Comparison of ENCODE assay signal across 8 cellular contexts in genomic region chr22:37199103-37199838, GRCh38. TPM values are rescaled to one million over a fixed set of nuclear protein-coding genes. Genes with fewer than 3 reads are reported as not detected.
DNase-seq lines count a peak whose midpoint lies in the region; ATAC-seq and TF ChIP-seq lines count a peak whose summit lies in the region.

No MANE protein-coding gene starts in this region.

- no peaks in the 10 kb centered on the region for H3K9me3 Mint-ChIP-seq in activated B cell treated with CpG ODN at 0.5 μM for 24 hours
- H3K9me3 Mint-ChIP-seq in central memory CD8-positive, alpha-beta T cell = no peaks in the 10 kb centered on the region

- POLR2A ChIA-PET in activated B cell treated with CpG ODN at 0.5 μM for 24 hours (lab: Charles Lee) = interaction anchor here (0.6 to 5.8 kb wide), 20 partner anchors 10 to 470 kb away, joined by 3 to 98 read pairs (median 7); partner anchors contain the start of genes GGA1 and RAC2

- intact Hi-C loops in activated B cell treated with CpG ODN at 0.5 μM for 24 hours (cut with micrococcal nuclease) = loop anchor here (1.0 to 10.0 kb wide), 10 partner anchors 19 to 654 kb away; partner anchors contain the start of genes KCTD17, NCF4 and RAC2

- peak; percentile 22 for TF ChIP-seq CTCF in activated B cell treated with CpG ODN at 0.5 μM for 24 hours (IDR thresholded peaks at IDR 0.05)

- peaks cover 28% of the 10 kb centered on the region for H3K4me1 Mint-ChIP-seq in activated B cell treated with CpG ODN at 0.5 μM for 24 hours
- H3K4me1 Mint-ChIP-seq in central memory CD8-positive, alpha-beta T cell = peaks cover 43% of the 10 kb centered on the region

- peaks cover 1% of the 10 kb centered on the region for H3K36me3 Mint-ChIP-seq in activated B cell treated with CpG ODN at 0.5 μM for 24 hours (ENCODE audit: low read depth)
- H3K36me3 Mint-ChIP-seq in central memory CD8-positive, alpha-beta T cell (ENCODE audit: insufficient read depth) = peaks cover 3% of the 10 kb centered on the region

- DNase-seq in AG08396 (ENCODE audit: low spot score) (peak; percentile 99), NCI-H2227 treated with DMSO at 0.1 percent for 48 hours (lab: John Stamatoyannopoulos, UW) (peak; percentile 93), activated B cell treated with CpG ODN at 0.5 μM for 24 hours (peak; percentile 99), iris pigment epithelial cell (ENCODE audit: low read depth) (peak; percentile 94)
- DNase-seq in central memory CD8-positive, alpha-beta T cell (ENCODE audit: low spot score in 2 of 2) = peak; percentile 100
- peak; percentile 100 for DNase-seq in stimulated activated CD4-positive, alpha-beta T cell treated with anti-CD3 and anti-CD28 coated beads, Interleukin-12 subunit alpha, Interleukin-12 subunit beta, amount 100 ng/mL, for 24 hours (ENCODE audit: low read depth in 2 of 2)

- no peaks in the 10 kb centered on the region for H3K27me3 Mint-ChIP-seq in activated B cell treated with CpG ODN at 0.5 μM for 24 hours
- no peaks in the 10 kb centered on the region for H3K27me3 Mint-ChIP-seq in central memory CD8-positive, alpha-beta T cell

- CTCF ChIA-PET in activated B cell treated with CpG ODN at 0.5 μM for 24 hours (lab: Charles Lee) = interaction anchor here (0.7 to 4.4 kb wide), 25 partner anchors 18 to 442 kb away, joined by 3 to 64 read pairs (median 5); partner anchors contain the start of genes IFT27, NCF4 and RAC2

- peak overlapping the region; percentile 87 for H3K4me3 Mint-ChIP-seq in activated B cell treated with CpG ODN at 0.5 μM for 24 hours
- H3K4me3 Mint-ChIP-seq in central memory CD8-positive, alpha-beta T cell = peak overlapping the region; percentile 85

- H3K27ac Mint-ChIP-seq in activated B cell treated with CpG ODN at 0.5 μM for 24 hours = peak overlapping the region; percentile 94
- H3K27ac Mint-ChIP-seq in central memory CD8-positive, alpha-beta T cell (ENCODE audit: low read depth) = peak overlapping the region; percentile 92

- ATAC-seq in GM18909 (IDR thresholded peaks at IDR 0.05; ENCODE audit: poor library complexity, unreplicated experiment) (peak; percentile 90), HG03175 (IDR thresholded peaks at IDR 0.05; ENCODE audit: unreplicated experiment) (peak; percentile 94), activated B cell treated with CpG ODN at 0.5 μM for 24 hours (ENCODE audit: low read depth) (peak; percentile 97)
- ATAC-seq in central memory CD8-positive, alpha-beta T cell (replicated peaks; ENCODE audit: extremely low read depth, poor library complexity, severe bottlenecking) = peak; percentile 91

RNA-seq across cellular contexts. Expression of gene C1QTNF6, which starts 11.2 kb away (rescaled TPM):
- 5.2 and 8.2 TPM in 2 replicates for total RNA-seq in activated B cell treated with CpG ODN at 0.5 μM for 24 hours

RNA-seq across cellular contexts. Expression of gene SSTR3, which starts 13.0 kb away (rescaled TPM):
- total RNA-seq in activated B cell treated with CpG ODN at 0.5 μM for 24 hours = 1.7 and 1.8 TPM in 2 replicates

RNA-seq across cellular contexts. Expression of gene RAC2, which starts 44.8 kb away (rescaled TPM):
- 518 and 557 TPM in 2 replicates for total RNA-seq in activated B cell treated with CpG ODN at 0.5 μM for 24 hours

RNA-seq across cellular contexts. Expression of gene IL2RB, which starts 49.6 kb away (rescaled TPM):
- total RNA-seq in activated B cell treated with CpG ODN at 0.5 μM for 24 hours = 11.0 and 12.7 TPM in 2 replicates

Comparison
In these comparisons a context has a peak if more than half of its experiments do, and no peak if none do; other contexts are left out.
1. Peak in every context shown above with its lines: DNase-seq and ATAC-seq.